16 cellular contexts compared by ENCODE assay signal in the genomic region with DNA sequence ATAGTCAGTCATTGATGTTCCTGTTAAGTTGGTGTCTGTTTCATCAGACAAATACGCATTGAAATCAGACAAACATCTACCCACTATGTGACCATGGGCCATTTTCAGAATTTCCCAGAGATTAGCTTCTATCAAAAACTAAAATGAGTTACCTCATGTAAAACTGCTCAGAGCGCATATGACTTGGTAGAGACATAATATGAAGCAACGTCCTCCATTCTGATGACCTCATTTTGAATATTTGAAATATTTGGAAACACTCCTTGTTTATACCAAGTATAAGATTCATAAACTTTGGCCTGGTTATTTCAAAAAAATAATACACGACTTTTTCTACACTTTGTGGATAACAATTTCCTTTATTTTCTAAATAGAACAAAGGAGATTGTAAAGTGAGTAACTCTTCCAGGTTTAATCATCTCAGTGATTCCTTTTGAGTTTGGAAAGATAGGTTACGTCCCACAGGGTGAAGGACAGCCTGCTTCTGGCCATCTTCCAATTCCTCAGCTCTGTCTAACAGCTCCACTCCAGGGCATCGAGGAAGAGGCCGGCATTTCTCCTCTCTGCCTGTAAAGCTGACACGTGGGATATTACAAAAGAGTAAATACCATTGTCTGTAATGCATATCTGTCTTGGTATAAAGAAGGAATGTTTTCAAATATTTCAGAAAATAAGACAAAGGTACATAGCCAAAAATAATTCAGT.
A peak's percentile ranks its signal among the peaks of the same experiment; 100 is the strongest.
DNase-seq lines count a peak whose midpoint lies in the region; ATAC-seq and TF ChIP-seq lines count a peak whose summit lies in the region.
"Had no signal": no experiment of that assay in that cellular context is flagged by ENCODE, and none has a peak within 500 bp of the region (broad histone marks: within the 10 kb centered on the region; RNA-seq: fewer than 3 reads in every experiment).

No MANE protein-coding gene starts in this region.

- H2AK9ac ChIP-seq in IMR-90 (replicated peaks; ENCODE audit: low read depth, low read length, poor library complexity): no peak overlapping the region

- TF ChIP-seq EP300 in SK-N-SH (IDR thresholded peaks at IDR 0.05; ENCODE audit: borderline replicate concordance in 1 of 2, low read depth in 1 of 2, low read length in 1 of 2): no peak

- in situ Hi-C loops in IMR-90 (cut with MboI; ENCODE audit: low sequenced_read_pairs): no loop called here

- H3K27ac ChIP-seq in IMR-90 (ENCODE audit: insufficient read depth, low read length): no peak overlapping the region
- no peak overlapping the region for H3K27ac ChIP-seq in osteoblast (ENCODE audit: low read depth, low read length)
- no peak overlapping the region for H3K27ac ChIP-seq in SK-N-SH (ENCODE audit: low read depth in 2 of 2, low read length in 1 of 2)
- H3K27ac ChIP-seq: epithelial cell of prostate had no signal

- no peak overlapping the region for H3K9ac ChIP-seq in IMR-90 (ENCODE audit: low read depth, low read length)
- H3K9ac ChIP-seq in SK-N-SH: no peak overlapping the region

- H3K18ac ChIP-seq in IMR-90 (ENCODE audit: low read depth, low read length): no peak overlapping the region

- H2AK5ac ChIP-seq in IMR-90 (ENCODE audit: low read depth, low read length): no peak overlapping the region

- H3K23ac ChIP-seq in IMR-90 (ENCODE audit: low read depth, low read length): no peak overlapping the region

- H2BK15ac ChIP-seq in IMR-90 (ENCODE audit: low read depth, low read length): no peak overlapping the region

- H3F3A ChIP-seq in SK-N-SH (replicated peaks; ENCODE audit: insufficient read depth): no peaks in the 10 kb centered on the region

- H3K4ac ChIP-seq in IMR-90 (ENCODE audit: low read depth, low read length): no peak overlapping the region

- no peaks in the 10 kb centered on the region for H3K79me1 ChIP-seq in IMR-90 (ENCODE audit: low read depth in 1 of 2, low read length in 2 of 2)

- intact Hi-C loops in IMR-90 (cut with micrococcal nuclease): no loop called here

- POLR2A ChIA-PET in IMR-90 (lab: Charles Lee; ENCODE audit: unreplicated experiment): no interaction called here
- POLR2A ChIA-PET in SK-N-SH (lab: Yijun Ruan, JAX): no interaction called here

- H3K79me2 ChIP-seq in osteoblast (ENCODE audit: insufficient read depth, low read length) (no peaks in the 10 kb centered on the region), SK-N-SH (ENCODE audit: insufficient read depth) (no peaks in the 10 kb centered on the region)

- no peak overlapping the region for H4K91ac ChIP-seq in IMR-90 (ENCODE audit: insufficient read depth, low read depth, low read length)

- no peaks in the 10 kb centered on the region for H3K9me2 ChIP-seq in SK-N-SH

- H2BK5ac ChIP-seq in IMR-90 (ENCODE audit: low read depth, low read length, poor library complexity, severe bottlenecking): no peak overlapping the region

- H2BK120ac ChIP-seq in IMR-90 (ENCODE audit: low read depth, low read length): no peak overlapping the region

- H3K4me3 ChIP-seq in BE2C (ENCODE audit: low read depth, low read length): peak overlapping the region; percentile 23
- H3K4me3 ChIP-seq in IMR-90 (ENCODE audit: insufficient read depth, low read depth, low read length): no peak overlapping the region
- H3K4me3 ChIP-seq in epithelial cell of esophagus (ENCODE audit: low read length): no peak overlapping the region
- no peak overlapping the region for H3K4me3 ChIP-seq in neuron (ENCODE audit: low read length)
- H3K4me3 ChIP-seq in osteoblast (ENCODE audit: insufficient read depth, low read length): no peak overlapping the region
- no peak overlapping the region for H3K4me3 ChIP-seq in SK-N-SH (ENCODE audit: low read depth in 2 of 2, low read length in 1 of 2)

- H4K5ac ChIP-seq in IMR-90 (ENCODE audit: low read depth, low read length): no peak overlapping the region

- no peak for TF ChIP-seq RAD21 in IMR-90 (IDR thresholded peaks at IDR 0.05; ENCODE audit: low read length)
- TF ChIP-seq RAD21 in SK-N-SH (IDR thresholded peaks at IDR 0.05; ENCODE audit: low read length): no peak

- H3K14ac ChIP-seq in IMR-90 (replicated peaks; ENCODE audit: low read depth, low read length): no peak overlapping the region

- H3K56ac ChIP-seq in IMR-90 (ENCODE audit: extremely low read depth, insufficient read depth, low read length): no peak overlapping the region

- H3K4me1 ChIP-seq in BE2C (peaks cover 10% of the 10 kb centered on the region), IMR-90 (ENCODE audit: control insufficient read depth, insufficient read depth, low read length) (no peaks in the 10 kb centered on the region), neuron (ENCODE audit: insufficient read depth, low read length) (peaks cover 10% of the 10 kb centered on the region), osteoblast (ENCODE audit: insufficient read depth, low read length) (no peaks in the 10 kb centered on the region), SK-N-SH (ENCODE audit: control insufficient read depth in 1 of 2, insufficient read depth in 2 of 2, low read depth in 1 of 2, low read length in 1 of 2) (no peaks in the 10 kb centered on the region; a peak in 1 of 4 replicates)

- CTCF ChIA-PET in IMR-90 (lab: Yijun Ruan, JAX): no interaction called here
- CTCF ChIA-PET in SK-N-SH (lab: Yijun Ruan, JAX): no interaction called here

- H4K8ac ChIP-seq in IMR-90 (ENCODE audit: low read depth in 2 of 2, low read length in 2 of 2): no peak overlapping the region

- peak; percentile 72 for ATAC-seq in IMR-90 (ENCODE audit: low read depth)

- H2AFZ ChIP-seq in IMR-90 (replicated peaks; ENCODE audit: low read length, poor library complexity) (no peak overlapping the region), neuron (ENCODE audit: low read depth, low read length) (peak overlapping the region; percentile 68), osteoblast (ENCODE audit: low read length) (no peak overlapping the region), SK-N-SH (ENCODE audit: low read depth) (no peak overlapping the region)

- WGBS in IMR-90 (ENCODE audit: extremely low coverage in 2 of 2, insufficient read length in 1 of 2), 2 experiments: no CpG with 5 or more reads among the region's 8 CpGs
- WGBS in SK-N-SH (ENCODE audit: low lambda C conversion rate): 31% methylated on average over 8 of the region's 8 CpGs

- no peak for TF ChIP-seq CTCF in BE2C (IDR thresholded peaks at IDR 0.05; ENCODE audit: low read depth, low read length)
- TF ChIP-seq CTCF in IMR-90 (conservative IDR thresholded peaks at IDR 0.05; ENCODE audit: low read depth, low read length): no peak
- no peak for TF ChIP-seq CTCF in epithelial cell of esophagus (IDR thresholded peaks at IDR 0.05; ENCODE audit: insufficient read depth, low read depth, low read length, missing control alignments)
- no peak for TF ChIP-seq CTCF in osteoblast (IDR thresholded peaks at IDR 0.05; ENCODE audit: extremely low read depth, low read depth, low read length)
- TF ChIP-seq CTCF in SK-N-SH (IDR thresholded peaks at IDR 0.05): no peak

- H3K27me3 ChIP-seq in BE2C: no peaks in the 10 kb centered on the region
- no peaks in the 10 kb centered on the region for H3K27me3 ChIP-seq in IMR-90 (ENCODE audit: control insufficient read depth, insufficient read depth, low read length)
- no peaks in the 10 kb centered on the region for H3K27me3 ChIP-seq in neuron (ENCODE audit: insufficient read depth, low read length)
- no peaks in the 10 kb centered on the region for H3K27me3 ChIP-seq in osteoblast (ENCODE audit: insufficient read depth, low read length)
- no peaks in the 10 kb centered on the region for H3K27me3 ChIP-seq in SK-N-SH (ENCODE audit: insufficient read depth)

- no peaks in the 10 kb centered on the region for H4K20me1 ChIP-seq in IMR-90 (ENCODE audit: insufficient read depth, low read length)
- H4K20me1 ChIP-seq in osteoblast (ENCODE audit: insufficient read depth, low read length): no peaks in the 10 kb centered on the region
- H4K20me1 ChIP-seq in SK-N-SH (ENCODE audit: insufficient read depth): no peaks in the 10 kb centered on the region

- DNase-seq in BE2C (peak; percentile 73), IMR-90 (peak; percentile 15), epithelial cell of esophagus (ENCODE audit: low read depth) (peak; percentile 81), Kasumi-1 (lab: John Stamatoyannopoulos, UW) (no peak), osteoblast (ENCODE audit: insufficient read length, low spot score, missing footprints) (no peak), SK-N-SH (no peak), NCI-H1048 (lab: John Stamatoyannopoulos, UW) (no peak)
- DNase-seq: activated CD4-positive, alpha-beta T cell treated with anti-CD3 and anti-CD28 coated beads for 48 hours; AML-193; central memory CD4-positive, alpha-beta T cell; GF-D8; immature natural killer cell; naive B cell; NCI-H82 had no signal

- H2BK20ac ChIP-seq in IMR-90 (ENCODE audit: low read depth, low read length): no peak overlapping the region

- no peaks in the 10 kb centered on the region for H3K9me1 ChIP-seq in IMR-90 (ENCODE audit: insufficient read depth, low read length)

- H3K4me2 ChIP-seq in IMR-90 (ENCODE audit: low read depth, low read length) (no peak overlapping the region; the same call in 1 of the 2 replicates), osteoblast (ENCODE audit: insufficient read depth, low read length) (no peak overlapping the region), SK-N-SH (no peak overlapping the region)

- no TSS peak for BruUV-seq in IMR-90 (replicated peaks; lab: Mats Ljungman, UMichigan)

- H3K9me3 ChIP-seq in BE2C (no peaks in the 10 kb centered on the region), IMR-90 (ENCODE audit: control insufficient read depth, insufficient read depth, low read length) (no peaks in the 10 kb centered on the region), neuron (ENCODE audit: low read length) (no peaks in the 10 kb centered on the region), osteoblast (ENCODE audit: low read depth, low read length) (no peaks in the 10 kb centered on the region), SK-N-SH (no peaks in the 10 kb centered on the region)

- TF ChIP-seq POLR2A in IMR-90 (IDR thresholded peaks at IDR 0.05; ENCODE audit: low read depth, low read length): no peak

- H3K36me3 ChIP-seq in BE2C (no peaks in the 10 kb centered on the region), IMR-90 (ENCODE audit: control insufficient read depth, insufficient read depth, low read length) (no peaks in the 10 kb centered on the region), neuron (ENCODE audit: insufficient read depth, low read length) (no peaks in the 10 kb centered on the region), osteoblast (ENCODE audit: insufficient read depth, low read length) (no peaks in the 10 kb centered on the region), SK-N-SH (replicated peaks in 1 of 2; ENCODE audit: control insufficient read depth in 1 of 2, insufficient read depth in 2 of 2, low read length in 1 of 2) (no peaks in the 10 kb centered on the region)

- dilution Hi-C loops in IMR-90 (cut with HindIII; ENCODE audit: low sequenced_read_pairs, unreplicated experiment): no loop called here

TF ChIP-seq in IMR-90, 13 proteins besides CTCF, POLR2A, EP300 and RAD21 (continues in another document):
- TF ChIP-seq CEBPB (IDR thresholded peaks at IDR 0.05; ENCODE audit: low read depth, low read length) (peak; percentile 38; the same call in 1 of the 2 replicates), BHLHE40 (IDR thresholded peaks at IDR 0.05; ENCODE audit: low read depth, low read length) (no peak)

TF ChIP-seq in SK-N-SH, 30 proteins besides CTCF, POLR2A, EP300 and RAD21 (continues in another document):
- no peak for TF ChIP-seq RCOR1 (IDR thresholded peaks at IDR 0.05; ENCODE audit: low read length)

Comparison
In these comparisons a context has a peak if more than half of its experiments do, and no peak if none do; other contexts are left out.
1. DNase-seq: peak in BE2C (single experiment), IMR-90 (single experiment) and epithelial cell of esophagus (single experiment); none in Kasumi-1 (0 of 2), osteoblast (single experiment), SK-N-SH (single experiment) and NCI-H1048 (single experiment).